9 cellular contexts compared by ENCODE assay signal in the genomic region with DNA sequence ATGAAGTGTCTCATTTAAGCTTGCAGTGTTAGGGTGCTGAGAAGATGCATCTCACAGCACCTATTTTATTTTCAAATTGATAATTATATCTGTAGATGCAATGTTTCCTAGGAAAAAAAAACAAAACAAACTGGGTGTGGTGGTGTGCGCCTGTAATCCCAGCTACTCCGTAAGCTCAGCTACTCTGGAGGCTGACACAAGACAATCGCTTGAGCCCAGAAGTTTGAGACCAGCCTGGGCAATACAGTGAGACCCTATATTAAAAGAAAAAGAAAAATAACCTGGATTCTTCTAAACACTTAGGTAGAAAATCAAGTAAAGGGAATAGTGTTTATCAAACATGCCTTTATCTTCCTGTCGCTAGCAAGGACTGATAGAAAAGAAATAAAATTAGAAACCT. TPM values are rescaled to one million over a fixed set of nuclear protein-coding genes. Genes with fewer than 3 reads are reported as not detected.
DNase-seq lines count a peak whose midpoint lies in the region; ATAC-seq and TF ChIP-seq lines count a peak whose summit lies in the region.
"Had no signal": no experiment of that assay in that cellular context is flagged by ENCODE, and none has a peak within 500 bp of the region (broad histone marks: within the 10 kb centered on the region; RNA-seq: fewer than 3 reads in every experiment).

No MANE protein-coding gene starts in this region.

- H3K4me1 Mint-ChIP-seq in GM23338 (peaks cover 8% of the 10 kb centered on the region; the same call in 2 of the 3 replicates), natural killer cell (peaks cover 12 to 15% of the 10 kb centered on the region in 2 donors)
- peaks cover 24% of the 10 kb centered on the region for H3K4me1 Mint-ChIP-seq in activated T-helper 2 cell treated with anti-CD3 and anti-CD28 coated beads, Interferon-gamma antibody, Interleukin-2, Interleukin-4, amounts not matched to agents 10 μg/mL and 5 μg/mL and 100 μg/mL, durations not matched to agents 14 hours and 24 hours and 36 hours (ENCODE audit: low read depth)

- H3K4me2 ChIP-seq in GM23338 = peak overlapping the region; percentile 88
- peak overlapping the region; percentile 67 for H3K4me2 ChIP-seq in SU-DHL-6 (ENCODE audit: low read depth, low read length, poor library complexity, severe bottlenecking)
- peak overlapping the region; percentile 91 for H3K4me2 ChIP-seq in smooth muscle cell

- H3K9me3 ChIP-seq in SU-DHL-6 (ENCODE audit: insufficient read depth, low read length) = no peaks in the 10 kb centered on the region
- no peaks in the 10 kb centered on the region for H3K9me3 ChIP-seq in smooth muscle cell (replicated peaks; ENCODE audit: low read depth)

- no peak overlapping the region for H2AFZ ChIP-seq in GM23338
- no peak overlapping the region for H2AFZ ChIP-seq in SU-DHL-6 (ENCODE audit: low read depth, low read length, severe bottlenecking)
- H2AFZ ChIP-seq in smooth muscle cell (ENCODE audit: low read depth) = no peak overlapping the region

- DNase-seq in GM23338 (ENCODE audit: low spot score) (no peak), foreskin fibroblast (no peak), smooth muscle cell (lab: John Stamatoyannopoulos, UW; ENCODE audit: unreplicated experiment) (no peak), HPDE6-E6E7 (ENCODE audit: extremely low spot score) (no peak), natural killer cell (no peak)
- no peak for DNase-seq in activated T-helper 2 cell treated with anti-CD3 and anti-CD28 coated beads, Interferon-gamma antibody, Interleukin-2, Interleukin-4, amounts not matched to agents 10 μg/mL and 5 μg/mL and 100 μg/mL, durations not matched to agents 14 hours and 24 hours and 36 hours (ENCODE audit: low spot score)
- no peak for DNase-seq in stimulated activated CD4-positive, alpha-beta T cell treated with anti-CD3 and anti-CD28 coated beads, Interleukin-1b, Interleukin-23, amount 100 ng/mL, for 48 hours
- DNase-seq: NK-92 treated with Interleukin-12 subunit alpha and Interleukin-12 subunit beta, amount 100 ng/mL, for 24 hours had no signal

- H4K20me1 ChIP-seq in GM23338 (replicated peaks; ENCODE audit: insufficient read depth) (peaks cover 17% of the 10 kb centered on the region; the same call in 1 of the 2 replicates), SU-DHL-6 (ENCODE audit: low read depth, low read length) (no peaks in the 10 kb centered on the region), smooth muscle cell (ENCODE audit: low read depth) (peaks cover 53% of the 10 kb centered on the region)

- H3F3A ChIP-seq in GM23338 (replicated peaks; ENCODE audit: low read depth) = no peaks in the 10 kb centered on the region; the same call in 1 of the 2 replicates
- 0 out of 2 replicates have a peak, but pooled peaks cover 5% of the 10 kb centered on the region for H3F3A ChIP-seq in SU-DHL-6 (ENCODE audit: insufficient read depth)
- peaks cover 6% of the 10 kb centered on the region for H3F3A ChIP-seq in smooth muscle cell (ENCODE audit: low read depth)

- no peaks in the 10 kb centered on the region for H3K9me2 ChIP-seq in GM23338 (ENCODE audit: insufficient read depth)
- H3K9me2 ChIP-seq in SU-DHL-6 (replicated peaks; ENCODE audit: insufficient read depth, low read length) = no peaks in the 10 kb centered on the region

- TF ChIP-seq CTCF in GM23338 (conservative IDR thresholded peaks at IDR 0.05; ENCODE audit: low read depth in 2 of 2) = no peak
- no peak for TF ChIP-seq CTCF in SU-DHL-6 (IDR thresholded peaks at IDR 0.05; ENCODE audit: insufficient read depth, low read length, poor library complexity, severe bottlenecking)
- no peak for TF ChIP-seq CTCF in foreskin fibroblast (IDR thresholded peaks at IDR 0.05; ENCODE audit: low read depth, low read length)
- TF ChIP-seq CTCF in smooth muscle cell (IDR thresholded peaks at IDR 0.05; ENCODE audit: borderline replicate concordance, insufficient read depth, poor library complexity, severe bottlenecking) = no peak
- TF ChIP-seq CTCF in natural killer cell (IDR thresholded peaks at IDR 0.05) = no peak

- intact Hi-C loops in natural killer cell (cut with micrococcal nuclease) = loop anchor here (5.0 kb wide), 1 partner anchor 501 kb away; no protein-coding TSS in a partner anchor
- intact Hi-C loops in activated T-helper 2 cell treated with anti-CD3 and anti-CD28 coated beads, Interferon-gamma antibody, Interleukin-2, Interleukin-4, amounts not matched to agents 10 μg/mL and 5 μg/mL and 100 μg/mL, durations not matched to agents 14 hours and 24 hours and 36 hours (cut with micrococcal nuclease) = loop anchor here (5.0 kb wide), 2 partner anchors 221 to 546 kb away; no protein-coding TSS in a partner anchor

- WGBS in smooth muscle cell (ENCODE audit: low lambda C conversion rate) = 90% methylated on average over 4 of the region's 4 CpGs

- H3K36me3 ChIP-seq in GM23338 (ENCODE audit: insufficient read depth) (no peaks in the 10 kb centered on the region), SU-DHL-6 (ENCODE audit: low read length) (no peaks in the 10 kb centered on the region), smooth muscle cell (ENCODE audit: low read depth) (no peaks in the 10 kb centered on the region)

- no peaks in the 10 kb centered on the region for H3K9me3 Mint-ChIP-seq in GM23338
- no peaks in the 10 kb centered on the region for H3K9me3 Mint-ChIP-seq in natural killer cell
- H3K9me3 Mint-ChIP-seq in activated T-helper 2 cell treated with anti-CD3 and anti-CD28 coated beads, Interferon-gamma antibody, Interleukin-2, Interleukin-4, amounts not matched to agents 10 μg/mL and 5 μg/mL and 100 μg/mL, durations not matched to agents 14 hours and 24 hours and 36 hours = no peaks in the 10 kb centered on the region

- peak overlapping the region; percentile 86 for H3K4me3 ChIP-seq in GM23338
- no peak overlapping the region for H3K4me3 ChIP-seq in SU-DHL-6 (ENCODE audit: insufficient read depth, low read length, poor library complexity, severe bottlenecking)
- peak overlapping the region; percentile 61 to 95 for H3K4me3 ChIP-seq in foreskin fibroblast (ENCODE audit: low read depth in 1 of 2, low read length in 2 of 2)
- H3K4me3 ChIP-seq in smooth muscle cell = peak overlapping the region; percentile 86

- H3K27ac Mint-ChIP-seq in GM23338 (no peak overlapping the region), natural killer cell (peak overlapping the region in 1 of 2 donors; percentile 87)
- H3K27ac Mint-ChIP-seq in activated T-helper 2 cell treated with anti-CD3 and anti-CD28 coated beads, Interferon-gamma antibody, Interleukin-2, Interleukin-4, amounts not matched to agents 10 μg/mL and 5 μg/mL and 100 μg/mL, durations not matched to agents 14 hours and 24 hours and 36 hours = no peak overlapping the region

- peaks cover 65% of the 10 kb centered on the region for H3K79me2 ChIP-seq in GM23338 (replicated peaks; ENCODE audit: insufficient read depth)
- no peaks in the 10 kb centered on the region for H3K79me2 ChIP-seq in SU-DHL-6 (ENCODE audit: insufficient read depth, low read length)
- H3K79me2 ChIP-seq in smooth muscle cell (ENCODE audit: low read depth) = peaks cover 61% of the 10 kb centered on the region

- H3K4me3 Mint-ChIP-seq in GM23338 = no peak overlapping the region
- no peak overlapping the region for H3K4me3 Mint-ChIP-seq in natural killer cell
- H3K4me3 Mint-ChIP-seq in activated T-helper 2 cell treated with anti-CD3 and anti-CD28 coated beads, Interferon-gamma antibody, Interleukin-2, Interleukin-4, amounts not matched to agents 10 μg/mL and 5 μg/mL and 100 μg/mL, durations not matched to agents 14 hours and 24 hours and 36 hours (ENCODE audit: low read depth) = no peak overlapping the region

- H3K27ac ChIP-seq in GM23338 (ENCODE audit: low read depth) = no peak overlapping the region
- no peak overlapping the region for H3K27ac ChIP-seq in SU-DHL-6 (ENCODE audit: low read depth, low read length)
- no peak overlapping the region for H3K27ac ChIP-seq in smooth muscle cell (ENCODE audit: low read depth)

- ATAC-seq in GM23338 = no peak
- ATAC-seq in natural killer cell = no peak

- H3K27me3 Mint-ChIP-seq in GM23338 (ENCODE audit: insufficient read depth, low read depth, poor library complexity) = peaks cover 13% of the 10 kb centered on the region
- H3K27me3 Mint-ChIP-seq in natural killer cell (ENCODE audit: low read depth in 2 of 2) = no peaks in the 10 kb centered on the region
- H3K27me3 Mint-ChIP-seq in activated T-helper 2 cell treated with anti-CD3 and anti-CD28 coated beads, Interferon-gamma antibody, Interleukin-2, Interleukin-4, amounts not matched to agents 10 μg/mL and 5 μg/mL and 100 μg/mL, durations not matched to agents 14 hours and 24 hours and 36 hours (ENCODE audit: low read depth) = no peaks in the 10 kb centered on the region

- H3K4me1 ChIP-seq in GM23338 (ENCODE audit: insufficient read depth) (peaks cover 36% of the 10 kb centered on the region), smooth muscle cell (ENCODE audit: low read depth) (peaks cover 21% of the 10 kb centered on the region)

- no peaks in the 10 kb centered on the region for H3K27me3 ChIP-seq in GM23338 (ENCODE audit: insufficient read depth)
- no peaks in the 10 kb centered on the region for H3K27me3 ChIP-seq in SU-DHL-6 (ENCODE audit: low read length)
- no peaks in the 10 kb centered on the region for H3K27me3 ChIP-seq in smooth muscle cell (ENCODE audit: low read depth)

- H3K36me3 Mint-ChIP-seq in GM23338 (ENCODE audit: low read depth) (peaks cover 4% of the 10 kb centered on the region; the same call in 2 of the 3 replicates), natural killer cell (no peaks in the 10 kb centered on the region)
- H3K36me3 Mint-ChIP-seq in activated T-helper 2 cell treated with anti-CD3 and anti-CD28 coated beads, Interferon-gamma antibody, Interleukin-2, Interleukin-4, amounts not matched to agents 10 μg/mL and 5 μg/mL and 100 μg/mL, durations not matched to agents 14 hours and 24 hours and 36 hours (ENCODE audit: low read depth) = peaks cover 3% of the 10 kb centered on the region

- H3K9ac ChIP-seq in SU-DHL-6 (ENCODE audit: low read length) (no peak overlapping the region), smooth muscle cell (ENCODE audit: low read depth) (peak overlapping the region; percentile 77)

RNA-seq across cellular contexts. Expression of gene MINDY2, which starts 1.9 kb away (rescaled TPM):
- 36.3 and 40.3 TPM in 2 replicates for total RNA-seq in GM23338 (2014; rRNA removed; shearing (Covaris generic))
- polyA plus RNA-seq in GM23338 (2016; fragmentation: Nextera tagmentation; extraction: Ambion mirVana) (34.0 and 47.9 TPM in 2 replicates), smooth muscle cell (28.0 and 43.1 TPM in 2 replicates)
- total RNA-seq in smooth muscle cell (21.2 and 22.5 TPM in 2 replicates), natural killer cell (10 to 100 TPM; 16.3 to 18.7 (median 18.3) TPM)
- 10.7 and 11.6 TPM in 2 replicates for total RNA-seq in activated T-helper 2 cell treated with anti-CD3 and anti-CD28 coated beads, Interferon-gamma antibody, Interleukin-2, Interleukin-4, amounts not matched to agents 10 μg/mL and 5 μg/mL and 100 μg/mL, durations not matched to agents 14 hours and 24 hours and 36 hours

RNA-seq across cellular contexts. Expression of gene ADAM10, which starts 23.5 kb away (rescaled TPM):
- 114 and 135 TPM in 2 replicates for total RNA-seq in GM23338 (2014; rRNA removed; shearing (Covaris generic))
- polyA plus RNA-seq in GM23338 (2016; fragmentation: Nextera tagmentation; extraction: Ambion mirVana) (19.5 and 25.0 TPM in 2 replicates), smooth muscle cell (150 and 168 TPM in 2 replicates)
- total RNA-seq in smooth muscle cell (200 and 239 TPM in 2 replicates), natural killer cell (100 to 1,000 TPM; 223 to 297 (median 259) TPM)
- 136 and 141 TPM in 2 replicates for total RNA-seq in activated T-helper 2 cell treated with anti-CD3 and anti-CD28 coated beads, Interferon-gamma antibody, Interleukin-2, Interleukin-4, amounts not matched to agents 10 μg/mL and 5 μg/mL and 100 μg/mL, durations not matched to agents 14 hours and 24 hours and 36 hours
